ENCODE assay signal across 17 cellular contexts in genomic region chr2:200987137-200987536, GRCh38. TPM values are rescaled to one million over a fixed set of nuclear protein-coding genes. Genes with fewer than 3 reads are reported as not detected.
DNase-seq lines count a peak whose midpoint lies in the region; ATAC-seq, FAIRE-seq and TF ChIP-seq lines count a peak whose summit lies in the region.
"Had no signal": no experiment of that assay in that cellular context is flagged by ENCODE, and none has a peak within 500 bp of the region (broad histone marks: within the 10 kb centered on the region; RNA-seq: fewer than 3 reads in every experiment).

No MANE protein-coding gene starts in this region.

- no peaks in the 10 kb centered on the region for H3K27me3 Mint-ChIP-seq in activated naive CD4-positive, alpha-beta T cell treated with anti-CD3 and anti-CD28 coated beads, Interleukin-2, amount 10 ng/mL, durations not matched to agents 7 days and 5 days
- H3K27me3 Mint-ChIP-seq in H9 (ENCODE audit: low read depth) = no peaks in the 10 kb centered on the region
- H3K27me3 Mint-ChIP-seq in activated T-cell treated with anti-CD3 and anti-CD28 coated beads, Interleukin-2, amount 50 U/mL, for 72 hours (ENCODE audit: low read depth) = no peaks in the 10 kb centered on the region
- H3K27me3 Mint-ChIP-seq: CD4-positive, alpha-beta memory T cell; IgD-negative memory B cell had no signal

- H3K9ac ChIP-seq in H9 (ENCODE audit: extremely low read depth, insufficient read length, low read length) = no peak overlapping the region
- H3K9ac ChIP-seq in H1 (replicated peaks in 1 of 4; ENCODE audit: extremely low read depth in 1 of 4, low read depth in 3 of 4, low read length in 3 of 4) = no peak overlapping the region
- no peak overlapping the region for H3K9ac ChIP-seq in neuronal stem cell (ENCODE audit: low read depth, low read length, poor library complexity)

- H4K5ac ChIP-seq in H9 (ENCODE audit: insufficient read length, low read depth, low read length) (no peak overlapping the region), H1 (ENCODE audit: insufficient read length, low read depth, low read length) (no peak overlapping the region)

- H3K4me2 ChIP-seq in H9 (ENCODE audit: insufficient read depth, insufficient read length, low read length) (no peak overlapping the region), H1 (ENCODE audit: insufficient read depth in 1 of 2, low read depth in 2 of 2, low read length in 2 of 2) (peak overlapping the region in 1 of 2 experiments; percentile 24; a peak in 1 of 4 replicates), neuronal stem cell (ENCODE audit: insufficient read depth, low read length, poor library complexity, severe bottlenecking) (no peak overlapping the region)

- no peak overlapping the region for H4K8ac ChIP-seq in H9 (replicated peaks; ENCODE audit: insufficient read length, low read depth, low read length)
- peak overlapping the region; percentile 57; the same call in 1 of the 2 replicates for H4K8ac ChIP-seq in H1 (ENCODE audit: extremely low read depth, insufficient read depth, low read length)
- H4K8ac ChIP-seq in neuronal stem cell (ENCODE audit: low read depth, low read length) = peak overlapping the region; percentile 92

- FAIRE-seq in H1 (lab: Jason Lieb, UNC) = no peak
- FAIRE-seq: GM19239 had no signal

- H2BK15ac ChIP-seq in H9 (ENCODE audit: low read depth, low read length) = no peak overlapping the region
- no peak overlapping the region for H2BK15ac ChIP-seq in H1 (ENCODE audit: low read length)
- no peak overlapping the region for H2BK15ac ChIP-seq in neuronal stem cell (ENCODE audit: low read length)

- H3K23me2 ChIP-seq in H9 (ENCODE audit: insufficient read length, low read depth, low read length, poor library complexity, severe bottlenecking) (no peaks in the 10 kb centered on the region), H1 (ENCODE audit: low read depth, low read length) (no peaks in the 10 kb centered on the region)

- H3K36me3 ChIP-seq in H1 (ENCODE audit: control insufficient read depth in 2 of 4, insufficient read depth in 4 of 4, low read length in 3 of 4) (no peaks in the 10 kb centered on the region; a peak in 1 of 8 replicates), neuronal stem cell (replicated peaks in 1 of 2; ENCODE audit: control insufficient read depth in 2 of 2, insufficient read depth in 2 of 2, low read length in 2 of 2) (peaks cover 5 to 66% of the 10 kb centered on the region in 2 donors)

- H2AFZ ChIP-seq in H9 (ENCODE audit: low read length) (no peak overlapping the region), H1 (ENCODE audit: low read length) (no peak overlapping the region), neuronal stem cell (ENCODE audit: low read length) (no peak overlapping the region)

- H3K4me3 Mint-ChIP-seq in activated naive CD4-positive, alpha-beta T cell treated with anti-CD3 and anti-CD28 coated beads, Interleukin-2, amount 10 ng/mL, durations not matched to agents 7 days and 5 days = no peak overlapping the region
- H3K4me3 Mint-ChIP-seq in H9 = no peak overlapping the region
- H3K4me3 Mint-ChIP-seq in activated T-cell treated with anti-CD3 and anti-CD28 coated beads, Interleukin-2, amount 50 U/mL, for 72 hours = no peak overlapping the region
- H3K4me3 Mint-ChIP-seq: CD4-positive, alpha-beta memory T cell; IgD-negative memory B cell had no signal

- peaks cover 28% of the 10 kb centered on the region for H3K36me3 Mint-ChIP-seq in activated naive CD4-positive, alpha-beta T cell treated with anti-CD3 and anti-CD28 coated beads, Interleukin-2, amount 10 ng/mL, durations not matched to agents 7 days and 5 days
- no peaks in the 10 kb centered on the region for H3K36me3 Mint-ChIP-seq in activated naive CD4-positive, alpha-beta T cell treated with anti-CD3 and anti-CD28 coated beads, Interleukin-2, amount 50 U/mL, for 72 hours
- peaks cover 0 to 6% (median 1%) of the 10 kb centered on the region in 3 experiments; a peak in 3 of 7 replicates for H3K36me3 Mint-ChIP-seq in H9 (ENCODE audit: insufficient read depth in 1 of 3, low read depth in 3 of 3)
- peaks cover 3 to 4% of the 10 kb centered on the region in 2 donors for H3K36me3 Mint-ChIP-seq in activated T-cell treated with anti-CD3 and anti-CD28 coated beads, Interleukin-2, amount 50 U/mL, for 72 hours (ENCODE audit: insufficient read depth in 2 of 2)

- H2AK5ac ChIP-seq in H9 (ENCODE audit: insufficient read length, low read length) (no peak overlapping the region), H1 (ENCODE audit: low read depth, low read length) (no peak overlapping the region), neuronal stem cell (ENCODE audit: low read depth, low read length) (no peak overlapping the region)

- no peak overlapping the region for H3K4me3 ChIP-seq in H1 (ENCODE audit: extremely low read depth in 1 of 4, insufficient read depth in 2 of 4, low read depth in 3 of 4, low read length in 4 of 4)
- H3K4me3 ChIP-seq in neuronal stem cell (ENCODE audit: low read length in 2 of 2) = no peak overlapping the region

- H3K9me3 Mint-ChIP-seq in activated naive CD4-positive, alpha-beta T cell treated with anti-CD3 and anti-CD28 coated beads, Interleukin-2, amount 10 ng/mL, durations not matched to agents 7 days and 5 days = no peaks in the 10 kb centered on the region
- H3K9me3 Mint-ChIP-seq in activated naive CD4-positive, alpha-beta T cell treated with anti-CD3 and anti-CD28 coated beads, Interleukin-2, amount 50 U/mL, for 72 hours = no peaks in the 10 kb centered on the region
- no peaks in the 10 kb centered on the region for H3K9me3 Mint-ChIP-seq in H9
- H3K9me3 Mint-ChIP-seq in activated T-cell treated with anti-CD3 and anti-CD28 coated beads, Interleukin-2, amount 50 U/mL, for 72 hours = no peaks in the 10 kb centered on the region
- H3K9me3 Mint-ChIP-seq: CD4-positive, alpha-beta memory T cell; IgD-negative memory B cell had no signal

- H3K27me3 ChIP-seq in H9 (ENCODE audit: insufficient read depth, low read length) = no peaks in the 10 kb centered on the region
- H3K27me3 ChIP-seq in H1 (replicated peaks in 1 of 4; ENCODE audit: control insufficient read depth in 3 of 4, extremely low read depth in 1 of 4, insufficient read depth in 3 of 4, low read length in 3 of 4) = no peaks in the 10 kb centered on the region
- H3K27me3 ChIP-seq in neuronal stem cell (ENCODE audit: control insufficient read depth in 3 of 3, insufficient read depth in 3 of 3, low read depth in 1 of 3, low read length in 3 of 3) = no peaks in the 10 kb centered on the region
- H3K27me3 ChIP-seq: BE2C had no signal

- H3K56ac ChIP-seq in H9 (ENCODE audit: insufficient read length, low read depth, low read length) (no peak overlapping the region), H1 (replicated peaks; ENCODE audit: insufficient read length, low read depth, low read length) (no peak overlapping the region)

- no CpG with 5 or more reads among the region's 8 CpGs for WGBS in H9 (ENCODE audit: extremely low coverage, insufficient read length, low lambda C conversion rate)
- 80% methylated on average over 8 of the region's 8 CpGs; no CpG with 5 or more reads in 1 of the 2 experiments for WGBS in H1 (ENCODE audit: extremely low coverage in 1 of 2, insufficient coverage in 1 of 2, insufficient read length in 1 of 2, insufficient replicate concordance in 2 of 2, low coverage in 1 of 2, low lambda C conversion rate in 2 of 2, missing lambda C conversion rate in 1 of 2), 2 experiments
- no CpG with 5 or more reads among the region's 8 CpGs for WGBS in neuronal stem cell (ENCODE audit: extremely low coverage in 2 of 2, insufficient read length in 2 of 2, insufficient replicate concordance in 1 of 2), 2 donors

- POLR2A ChIA-PET in H1 (lab: Charles Lee; ENCODE audit: partially characterized antibody) = no interaction called here

- no peaks in the 10 kb centered on the region for H3K4me1 ChIP-seq in H9 (ENCODE audit: insufficient read depth, low read length)
- H3K4me1 ChIP-seq in H1 (replicated peaks in 1 of 4; ENCODE audit: control insufficient read depth in 3 of 4, insufficient read depth in 4 of 4, low read length in 3 of 4) = peaks cover 0 to 6% (median 0%) of the 10 kb centered on the region in 4 experiments; a peak in 4 of 7 replicates
- no peaks in the 10 kb centered on the region for H3K4me1 ChIP-seq in neuronal stem cell (ENCODE audit: control insufficient read depth in 2 of 2, insufficient read depth in 1 of 2, low read depth in 1 of 2, low read length in 2 of 2)
- H3K4me1 ChIP-seq: BE2C had no signal

- peak overlapping the region; percentile 62 for H3K27ac Mint-ChIP-seq in activated naive CD4-positive, alpha-beta T cell treated with anti-CD3 and anti-CD28 coated beads, Interleukin-2, amount 10 ng/mL, durations not matched to agents 7 days and 5 days
- no peak overlapping the region for H3K27ac Mint-ChIP-seq in activated naive CD4-positive, alpha-beta T cell treated with anti-CD3 and anti-CD28 coated beads, Interleukin-2, amount 50 U/mL, for 72 hours
- peak overlapping the region; percentile 49 to 60 (median 59); a peak in 5 of 7 replicates for H3K27ac Mint-ChIP-seq in H9
- H3K27ac Mint-ChIP-seq in activated T-cell treated with anti-CD3 and anti-CD28 coated beads, Interleukin-2, amount 50 U/mL, for 72 hours = no peak overlapping the region

- no peaks in the 10 kb centered on the region for H4K20me1 ChIP-seq in H9 (ENCODE audit: control insufficient read depth, insufficient read depth, insufficient read length)
- H4K20me1 ChIP-seq in H1 (replicated peaks in 1 of 2; ENCODE audit: control insufficient read depth in 1 of 2, insufficient read depth in 2 of 2, low read length in 2 of 2) = no peaks in the 10 kb centered on the region

- H3K18ac ChIP-seq in H9 (ENCODE audit: insufficient read length, low read depth, low read length) = no peak overlapping the region
- H3K18ac ChIP-seq in H1 (ENCODE audit: extremely low read depth, low read length) = no peak overlapping the region
- no peak overlapping the region for H3K18ac ChIP-seq in neuronal stem cell (ENCODE audit: low read length)

- H4K91ac ChIP-seq in H9 (ENCODE audit: insufficient read length, low read depth, low read length) = no peak overlapping the region
- peak overlapping the region; percentile 52 for H4K91ac ChIP-seq in H1 (replicated peaks; ENCODE audit: insufficient read length, low read length)
- no peak overlapping the region for H4K91ac ChIP-seq in neuronal stem cell (ENCODE audit: low read depth, low read length, poor library complexity)

- H3K4ac ChIP-seq in H9 (ENCODE audit: low read depth, low read length) (no peak overlapping the region), H1 (replicated peaks; ENCODE audit: insufficient read length, low read depth, low read length) (no peak overlapping the region), neuronal stem cell (ENCODE audit: low read length) (no peak overlapping the region)

- no peak overlapping the region for H3K27ac ChIP-seq in H9 (ENCODE audit: insufficient read length, low read depth, low read length)
- H3K27ac ChIP-seq in H1 (ENCODE audit: low read depth, low read length) = no peak overlapping the region
- no peak overlapping the region for H3K27ac ChIP-seq in neuronal stem cell (replicated peaks; ENCODE audit: low read length)
- H3K27ac ChIP-seq: C4-2B had no signal

- H2BK5ac ChIP-seq in H9 (ENCODE audit: insufficient read length, low read length) (no peak overlapping the region), H1 (ENCODE audit: low read depth, low read length) (no peak overlapping the region), neuronal stem cell (ENCODE audit: low read length) (no peak overlapping the region)

- DNase-seq in activated naive CD4-positive, alpha-beta T cell treated with anti-CD3 and anti-CD28 coated beads, Interleukin-2, amount 10 ng/mL, durations not matched to agents 7 days and 5 days = no peak
- no peak for DNase-seq in activated naive CD4-positive, alpha-beta T cell treated with anti-CD3 and anti-CD28 coated beads, Interleukin-2, amount 50 U/mL, for 72 hours (ENCODE audit: low spot score in 2 of 2)
- no peak for DNase-seq in H9
- DNase-seq in H1 (ENCODE audit: low read depth in 1 of 2, low spot score in 2 of 2) = no peak
- DNase-seq in neuronal stem cell (ENCODE audit: low spot score) = no peak
- no peak for DNase-seq in NK-92 (lab: John Stamatoyannopoulos, UW; ENCODE audit: unreplicated experiment)
- DNase-seq in activated T-cell treated with anti-CD3 and anti-CD28 coated beads, Interleukin-2, amount 50 U/mL, for 72 hours = no peak
- DNase-seq: 8988T; BE2C; CD4-positive, alpha-beta memory T cell; DMS53; GF-D8; H7 had no signal

- no peaks in the 10 kb centered on the region for H3K79me1 ChIP-seq in H9 (ENCODE audit: insufficient read depth, low read depth, low read length, poor library complexity, severe bottlenecking)
- no peaks in the 10 kb centered on the region for H3K79me1 ChIP-seq in H1 (ENCODE audit: low read depth, low read length)
- no peaks in the 10 kb centered on the region for H3K79me1 ChIP-seq in neuronal stem cell (ENCODE audit: low read depth, low read length)

- no peak for TF ChIP-seq POLR2A in H1 (IDR thresholded peaks at IDR 0.05; ENCODE audit: control extremely low read depth in 1 of 2, low read depth in 2 of 2, low read length in 2 of 2)

- no peak overlapping the region for H2BK20ac ChIP-seq in H9 (ENCODE audit: low read depth, low read length, poor library complexity, severe bottlenecking)
- no peak overlapping the region for H2BK20ac ChIP-seq in H1 (ENCODE audit: low read length)

- no peak overlapping the region for H3T11ph ChIP-seq in H9 (ENCODE audit: low read length)

- TF ChIP-seq CTCF in H9 (conservative IDR thresholded peaks at IDR 0.05) (no peak), H1 (IDR thresholded peaks at IDR 0.05; ENCODE audit: control extremely low read depth in 1 of 3, insufficient read depth in 1 of 3, low read depth in 1 of 3, low read length in 3 of 3) (no peak)

- H2BK12ac ChIP-seq in H9 (ENCODE audit: insufficient read length, low read depth, low read length) (no peak overlapping the region), H1 (ENCODE audit: low read depth, low read length) (no peak overlapping the region), neuronal stem cell (ENCODE audit: low read length) (peak overlapping the region; percentile 41)

- no peak for TF ChIP-seq EP300 in H1 (IDR thresholded peaks at IDR 0.05; ENCODE audit: borderline replicate concordance in 1 of 2, low read depth in 2 of 2, low read length in 2 of 2)

- H3K79me2 ChIP-seq in H9 (ENCODE audit: insufficient read depth, low read length) = no peaks in the 10 kb centered on the region
- no peaks in the 10 kb centered on the region for H3K79me2 ChIP-seq in H1 (ENCODE audit: control insufficient read depth in 1 of 2, insufficient read depth in 2 of 2, low read length in 2 of 2)

- no peak overlapping the region for H3K23ac ChIP-seq in H9 (ENCODE audit: insufficient read length, low read depth, low read length)
- H3K23ac ChIP-seq in H1 (ENCODE audit: insufficient read length) = no peak overlapping the region
- H3K23ac ChIP-seq in neuronal stem cell (ENCODE audit: low read depth, low read length, poor library complexity) = no peak overlapping the region

- no peaks in the 10 kb centered on the region for H3K4me1 Mint-ChIP-seq in activated naive CD4-positive, alpha-beta T cell treated with anti-CD3 and anti-CD28 coated beads, Interleukin-2, amount 10 ng/mL, durations not matched to agents 7 days and 5 days
- peaks cover 2 to 10% of the 10 kb centered on the region in 2 experiments for H3K4me1 Mint-ChIP-seq in H9
- H3K4me1 Mint-ChIP-seq in activated T-cell treated with anti-CD3 and anti-CD28 coated beads, Interleukin-2, amount 50 U/mL, for 72 hours (ENCODE audit: low read depth) = no peaks in the 10 kb centered on the region
- H3K4me1 Mint-ChIP-seq: CD4-positive, alpha-beta memory T cell; IgD-negative memory B cell had no signal

- no peaks in the 10 kb centered on the region for H3K9me3 ChIP-seq in H9 (ENCODE audit: control insufficient read depth, low read depth, low read length)
- H3K9me3 ChIP-seq in H1 (ENCODE audit: insufficient read depth in 2 of 2, low read depth in 1 of 2, low read length in 1 of 2) = no peaks in the 10 kb centered on the region
- H3K9me3 ChIP-seq in neuronal stem cell (replicated peaks in 1 of 2; ENCODE audit: control insufficient read depth in 2 of 2, insufficient read depth in 1 of 2, low read depth in 1 of 2, low read length in 2 of 2) = no peaks in the 10 kb centered on the region
- H3K9me3 ChIP-seq: BE2C had no signal

- H3K14ac ChIP-seq in H9 (ENCODE audit: insufficient read depth, low read length) (no peak overlapping the region), H1 (ENCODE audit: insufficient read length) (no peak overlapping the region), neuronal stem cell (ENCODE audit: low read length) (peak overlapping the region; percentile 71)

- no peak for ATAC-seq in activated naive CD4-positive, alpha-beta T cell treated with anti-CD3 and anti-CD28 coated beads, Interleukin-2, amount 50 U/mL, for 72 hours
- no peak for ATAC-seq in GM21423 (IDR thresholded peaks at IDR 0.05; ENCODE audit: unreplicated experiment)
- ATAC-seq in activated T-cell treated with anti-CD3 and anti-CD28 coated beads, Interleukin-2, amount 50 U/mL, for 72 hours (replicated peaks in 1 of 2) = no peak

- H2BK120ac ChIP-seq in H9 (ENCODE audit: low read depth, low read length, poor library complexity, severe bottlenecking) (no peak overlapping the region), H1 (replicated peaks; ENCODE audit: low read depth, low read length) (no peak overlapping the region), neuronal stem cell (ENCODE audit: low read depth, low read length) (no peak overlapping the region)

- no peak for TF ChIP-seq RAD21 in H1 (IDR thresholded peaks at IDR 0.05 in 1 of 2, conservative IDR thresholded peaks at IDR 0.05 in 1 of 2; ENCODE audit: low read depth in 2 of 2, low read length in 2 of 2)

- CTCF ChIA-PET in activated naive CD4-positive, alpha-beta T cell treated with anti-CD3 and anti-CD28 coated beads, Interleukin-2, amount 10 ng/mL, durations not matched to agents 7 days and 5 days (lab: Charles Lee) = interaction anchor here (1.0 kb wide), 1 partner anchor 81 kb away, joined by 4 read pairs; no protein-coding TSS in a partner anchor
- CTCF ChIA-PET in H1 (lab: Charles Lee; ENCODE audit: partially characterized antibody) = interaction anchor here (1.4 kb wide), 1 partner anchor 78 kb away, joined by 4 read pairs; no protein-coding TSS in a partner anchor

RNA-seq across cellular contexts. Expression of gene ORC2, which starts 23.7 kb away (rescaled TPM):
- total RNA-seq in activated naive CD4-positive, alpha-beta T cell treated with anti-CD3 and anti-CD28 coated beads, Interleukin-2, amount 50 U/mL, for 72 hours = 10 to 100 TPM; 74.6 to 88.0 TPM
- total RNA-seq in H9 (2021) = 61.8 and 65.2 TPM in 2 replicates
- total RNA-seq in H1 (2021; fragmentation: NEBNext Ultra II Directional; extraction: Animal tissue kit (Norgen Biotek cat#: 25700)) = 82.3 and 89.8 TPM in 2 replicates
- 4.8 and 7.1 TPM in 2 replicates for polyA plus RNA-seq in H1 (2011; rRNA removed)
- 7.9 TPM for polyA plus RNA-seq in H1 (2011; cell fraction: cytosol; rRNA removed)
- 5.1 TPM for polyA plus RNA-seq in H1 (2011; cell fraction: nucleus; rRNA removed)
- 19.5 to 37.7 TPM (median 21.2 TPM) in 4 replicates for polyA plus RNA-seq in H1 (2012, experiment 1 of 2)
- 3.6 TPM for polyA plus RNA-seq in H1 (2012, experiment 2 of 2)
- polyA plus RNA-seq in H1 (2013, experiment 1 of 2) = 24.4 TPM
- polyA plus RNA-seq in H1 (2013, experiment 2 of 2) = 24.5 TPM
- polyA minus RNA-seq in H1 (2011; rRNA and poly(A)+ RNA removed) = 8.8 and 13.5 TPM in 2 replicates
- polyA minus RNA-seq in H1 (2011; cell fraction: cytosol; rRNA and poly(A)+ RNA removed) = 14.1 TPM
- 16.4 TPM for polyA minus RNA-seq in H1 (2011; cell fraction: nucleus; rRNA and poly(A)+ RNA removed)
- polyA plus RNA-seq in neuronal stem cell (2013, experiment 1 of 2) = 18.4 TPM
- polyA plus RNA-seq in neuronal stem cell (2013, experiment 2 of 2) = 19.3 TPM
- total RNA-seq in activated T-cell treated with anti-CD3 and anti-CD28 coated beads, Interleukin-2, amount 50 U/mL, for 72 hours = 10 to 100 TPM; 56.9 to 60.2 TPM

Comparison
In these comparisons a context has a peak if more than half of its experiments do, and no peak if none do; other contexts are left out.
1. H3K27ac Mint-ChIP-seq: peak in activated naive CD4-positive, alpha-beta T cell treated with anti-CD3 and anti-CD28 coated beads, Interleukin-2, amount 10 ng/mL, durations not matched to agents 7 days and 5 days (single experiment) and H9 (3 of 3); none in activated naive CD4-positive, alpha-beta T cell treated with anti-CD3 and anti-CD28 coated beads, Interleukin-2, amount 50 U/mL, for 72 hours (0 of 2) and activated T-cell treated with anti-CD3 and anti-CD28 coated beads, Interleukin-2, amount 50 U/mL, for 72 hours (single experiment).